In the genomic region with DNA sequence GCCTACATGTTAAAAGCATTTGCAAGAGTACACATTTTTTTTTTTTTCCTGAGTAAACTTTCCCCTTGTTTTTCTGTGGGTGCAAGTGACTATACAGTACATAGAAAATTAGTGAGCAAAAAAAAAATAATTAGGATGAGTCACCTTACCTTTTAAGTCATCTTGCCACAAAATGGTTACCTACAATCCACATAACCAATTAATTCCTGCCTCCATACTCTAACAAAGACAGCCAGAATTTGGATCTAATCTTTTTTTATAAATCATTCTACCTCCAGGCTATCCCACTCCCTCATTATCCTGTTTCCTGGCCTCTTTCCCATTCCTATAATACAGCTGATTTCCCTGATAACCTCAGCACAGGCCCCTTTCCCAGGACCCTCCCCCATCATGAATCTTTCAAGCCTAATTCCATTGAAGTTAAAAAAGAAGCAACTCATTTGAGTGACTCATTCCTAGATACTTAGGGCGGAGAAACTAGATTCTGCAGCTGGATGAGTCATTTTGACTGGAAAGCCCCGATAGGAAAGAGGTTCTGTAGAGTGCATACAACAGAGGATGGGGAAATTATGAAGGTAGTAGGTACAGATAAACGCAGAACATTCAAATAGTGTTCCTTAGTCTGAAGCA, we compare ENCODE assay signal across 8 cellular contexts.
DNase-seq lines count a peak whose midpoint lies in the region; ATAC-seq and TF ChIP-seq lines count a peak whose summit lies in the region.

No MANE protein-coding gene starts in this region.

- TF ChIP-seq CTCF in HEK293 (tag by site-specific recombination; IDR thresholded peaks at IDR 0.05) = no peak
- no peak for TF ChIP-seq CTCF in NB4 (IDR thresholded peaks at IDR 0.05; ENCODE audit: low read depth, low read length)

- no peaks in the 10 kb centered on the region for H3K36me3 ChIP-seq in HEK293 (ENCODE audit: control insufficient read depth in 2 of 2, insufficient read depth in 1 of 2, low read length in 2 of 2)

- POLR2A ChIA-PET in HEK293 (lab: Yijun Ruan, JAX) = no interaction called here

- peak; percentile 88 for ATAC-seq in activated CD8-positive, alpha-beta memory T cell treated with anti-CD3 and anti-CD28 coated beads, Interleukin-2, amount 10 ng/mL, durations not matched to agents 7 days and 5 days
- no peak for ATAC-seq in memory B cell (ENCODE audit: low read depth)

- no peaks in the 10 kb centered on the region for H3K27me3 Mint-ChIP-seq in activated CD8-positive, alpha-beta memory T cell treated with anti-CD3 and anti-CD28 coated beads, Interleukin-2, amount 10 ng/mL, durations not matched to agents 7 days and 5 days
- no peaks in the 10 kb centered on the region for H3K27me3 Mint-ChIP-seq in memory B cell

- no peaks in the 10 kb centered on the region for H3K4me1 ChIP-seq in HEK293 (ENCODE audit: control insufficient read depth, insufficient read depth, low read length)

- peak; percentile 58 for DNase-seq in activated CD8-positive, alpha-beta memory T cell treated with anti-CD3 and anti-CD28 coated beads, Interleukin-2, amount 10 ng/mL, durations not matched to agents 7 days and 5 days
- no peak for DNase-seq in activated CD8-positive, alpha-beta memory T cell treated with anti-CD3 and anti-CD28 coated beads, Interleukin-2, amount 50 U/mL, for 4 hours
- DNase-seq in NB4 (ENCODE audit: low read depth) = peak; percentile 9
- DNase-seq in astrocyte of the hippocampus (ENCODE audit: low read depth, low spot score) = peak; percentile 93
- DNase-seq in memory B cell (ENCODE audit: low spot score in 2 of 2) = no peak
- no peak for DNase-seq in HuH-7 (ENCODE audit: low spot score)
- DNase-seq in SIG-M5 (lab: John Stamatoyannopoulos, UW) = no peak

- peaks cover 6% of the 10 kb centered on the region for H3K9me3 Mint-ChIP-seq in activated CD8-positive, alpha-beta memory T cell treated with anti-CD3 and anti-CD28 coated beads, Interleukin-2, amount 10 ng/mL, durations not matched to agents 7 days and 5 days (ENCODE audit: low read depth)
- H3K9me3 Mint-ChIP-seq in memory B cell = peaks cover 2% of the 10 kb centered on the region

- CTCF ChIA-PET in activated CD8-positive, alpha-beta memory T cell treated with anti-CD3 and anti-CD28 coated beads, Interleukin-2, amount 10 ng/mL, durations not matched to agents 7 days and 5 days (lab: Charles Lee) = interaction anchor here (1.2 kb wide), 2 partner anchors 20 to 24 kb away, joined by 3 to 4 read pairs; no protein-coding TSS in a partner anchor
- CTCF ChIA-PET in HEK293 (lab: Yijun Ruan, JAX) = interaction anchor here (0.7 kb wide), 1 partner anchor 406 kb away, joined by 3 read pairs; a partner anchor contains a TSS

- peak overlapping the region; percentile 87 for H3K27ac Mint-ChIP-seq in activated CD8-positive, alpha-beta memory T cell treated with anti-CD3 and anti-CD28 coated beads, Interleukin-2, amount 10 ng/mL, durations not matched to agents 7 days and 5 days
- H3K27ac Mint-ChIP-seq in memory B cell = peak overlapping the region; percentile 8

- 0 out of 2 replicates have a peak overlapping the region, but pooled peaks have one; percentile 16 for H3K27ac ChIP-seq in HEK293 (ENCODE audit: extremely low read depth, low read depth, low read length)

- peaks cover 30% of the 10 kb centered on the region for H3K4me1 Mint-ChIP-seq in activated CD8-positive, alpha-beta memory T cell treated with anti-CD3 and anti-CD28 coated beads, Interleukin-2, amount 10 ng/mL, durations not matched to agents 7 days and 5 days
- peaks cover 2% of the 10 kb centered on the region for H3K4me1 Mint-ChIP-seq in memory B cell

- H3K36me3 Mint-ChIP-seq in activated CD8-positive, alpha-beta memory T cell treated with anti-CD3 and anti-CD28 coated beads, Interleukin-2, amount 10 ng/mL, durations not matched to agents 7 days and 5 days = peaks cover 45% of the 10 kb centered on the region
- H3K36me3 Mint-ChIP-seq in memory B cell = peaks cover 27% of the 10 kb centered on the region

- peak overlapping the region; percentile 13 for H3K4me3 Mint-ChIP-seq in activated CD8-positive, alpha-beta memory T cell treated with anti-CD3 and anti-CD28 coated beads, Interleukin-2, amount 10 ng/mL, durations not matched to agents 7 days and 5 days
- no peak overlapping the region for H3K4me3 Mint-ChIP-seq in memory B cell

- no peak overlapping the region for H3K4me3 ChIP-seq in HEK293 (ENCODE audit: low read depth, low read length)
- no peak overlapping the region for H3K4me3 ChIP-seq in NB4 (ENCODE audit: low read depth, low read length)

- no peaks in the 10 kb centered on the region for H3K9me3 ChIP-seq in HEK293 (ENCODE audit: control insufficient read depth, insufficient read depth, low read depth, low read length)

- TF ChIP-seq POLR2A in NB4 (IDR thresholded peaks at IDR 0.05; ENCODE audit: extremely low read depth, insufficient read length) = no peak

TF ChIP-seq in HEK293, 187 proteins besides CTCF, POLR2A, EP300 and RAD21 (continues in another document):
- TF ChIP-seq FEZF1 (tag by site-specific recombination; IDR thresholded peaks at IDR 0.05) (peak; percentile 54), EGR2 (tag by site-specific recombination; IDR thresholded peaks at IDR 0.05; ENCODE audit: low read depth) (no peak), ZNF624 (tag by site-specific recombination; IDR thresholded peaks at IDR 0.05) (no peak), ZNF843 (tag by site-specific recombination; IDR thresholded peaks at IDR 0.05) (peak; percentile 52; the same call in 1 of the 2 replicates), ZNF571 (tag by site-specific recombination; IDR thresholded peaks at IDR 0.05) (no peak), ZNF660 (tag by site-specific recombination; IDR thresholded peaks at IDR 0.05) (peak; percentile 59; the same call in 1 of the 2 replicates), KLF16 (tag by site-specific recombination; IDR thresholded peaks at IDR 0.05) (peak; percentile 32; the same call in 1 of the 2 replicates), ZNF558 (tag by site-specific recombination; IDR thresholded peaks at IDR 0.05) (0 out of 2 replicates have a peak, but pooled peaks have one; percentile 40), KLF8 (tag by site-specific recombination; IDR thresholded peaks at IDR 0.05) (no peak), TCF7L2 (IDR thresholded peaks at IDR 0.05; ENCODE audit: borderline replicate concordance, low read depth, low read length) (peak; percentile 71), SP3 (tag by site-specific recombination; IDR thresholded peaks at IDR 0.05) (no peak), SP7 (tag by site-specific recombination; IDR thresholded peaks at IDR 0.05) (peak; percentile 94), ZNF629 (tag by site-specific recombination; IDR thresholded peaks at IDR 0.05) (peak; percentile 46), KLF10 (tag by site-specific recombination; IDR thresholded peaks at IDR 0.05) (peak; percentile 67), ZNF366 (tag by site-specific recombination; conservative IDR thresholded peaks at IDR 0.05) (peak; percentile 26; the same call in 1 of the 2 replicates)
- TF ChIP-seq, protein P1, sequence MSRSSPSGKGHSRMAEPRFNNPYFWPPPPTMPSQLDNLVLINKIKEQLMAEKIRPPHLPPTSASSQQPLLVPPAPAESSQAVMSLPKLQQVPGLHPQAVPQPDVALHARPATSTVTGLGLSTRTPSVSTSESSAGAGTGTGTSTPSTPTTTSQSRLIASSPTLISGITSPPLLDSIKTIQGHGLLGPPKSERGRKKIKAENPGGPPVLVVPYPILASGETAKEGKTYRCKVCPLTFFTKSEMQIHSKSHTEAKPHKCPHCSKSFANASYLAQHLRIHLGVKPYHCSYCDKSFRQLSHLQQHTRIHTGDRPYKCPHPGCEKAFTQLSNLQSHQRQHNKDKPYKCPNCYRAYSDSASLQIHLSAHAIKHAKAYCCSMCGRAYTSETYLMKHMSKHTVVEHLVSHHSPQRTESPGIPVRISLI (tag by site-specific recombination; IDR thresholded peaks at IDR 0.05) = peak; percentile 10; the same call in 1 of the 2 replicates
- TF ChIP-seq, protein P2, sequence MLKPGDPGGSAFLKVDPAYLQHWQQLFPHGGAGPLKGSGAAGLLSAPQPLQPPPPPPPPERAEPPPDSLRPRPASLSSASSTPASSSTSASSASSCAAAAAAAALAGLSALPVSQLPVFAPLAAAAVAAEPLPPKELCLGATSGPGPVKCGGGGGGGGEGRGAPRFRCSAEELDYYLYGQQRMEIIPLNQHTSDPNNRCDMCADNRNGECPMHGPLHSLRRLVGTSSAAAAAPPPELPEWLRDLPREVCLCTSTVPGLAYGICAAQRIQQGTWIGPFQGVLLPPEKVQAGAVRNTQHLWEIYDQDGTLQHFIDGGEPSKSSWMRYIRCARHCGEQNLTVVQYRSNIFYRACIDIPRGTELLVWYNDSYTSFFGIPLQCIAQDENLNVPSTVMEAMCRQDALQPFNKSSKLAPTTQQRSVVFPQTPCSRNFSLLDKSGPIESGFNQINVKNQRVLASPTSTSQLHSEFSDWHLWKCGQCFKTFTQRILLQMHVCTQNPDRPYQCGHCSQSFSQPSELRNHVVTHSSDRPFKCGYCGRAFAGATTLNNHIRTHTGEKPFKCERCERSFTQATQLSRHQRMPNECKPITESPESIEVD (tag by site-specific recombination; IDR thresholded peaks at IDR 0.05) = peak; percentile 77
- TF ChIP-seq, protein P3, sequence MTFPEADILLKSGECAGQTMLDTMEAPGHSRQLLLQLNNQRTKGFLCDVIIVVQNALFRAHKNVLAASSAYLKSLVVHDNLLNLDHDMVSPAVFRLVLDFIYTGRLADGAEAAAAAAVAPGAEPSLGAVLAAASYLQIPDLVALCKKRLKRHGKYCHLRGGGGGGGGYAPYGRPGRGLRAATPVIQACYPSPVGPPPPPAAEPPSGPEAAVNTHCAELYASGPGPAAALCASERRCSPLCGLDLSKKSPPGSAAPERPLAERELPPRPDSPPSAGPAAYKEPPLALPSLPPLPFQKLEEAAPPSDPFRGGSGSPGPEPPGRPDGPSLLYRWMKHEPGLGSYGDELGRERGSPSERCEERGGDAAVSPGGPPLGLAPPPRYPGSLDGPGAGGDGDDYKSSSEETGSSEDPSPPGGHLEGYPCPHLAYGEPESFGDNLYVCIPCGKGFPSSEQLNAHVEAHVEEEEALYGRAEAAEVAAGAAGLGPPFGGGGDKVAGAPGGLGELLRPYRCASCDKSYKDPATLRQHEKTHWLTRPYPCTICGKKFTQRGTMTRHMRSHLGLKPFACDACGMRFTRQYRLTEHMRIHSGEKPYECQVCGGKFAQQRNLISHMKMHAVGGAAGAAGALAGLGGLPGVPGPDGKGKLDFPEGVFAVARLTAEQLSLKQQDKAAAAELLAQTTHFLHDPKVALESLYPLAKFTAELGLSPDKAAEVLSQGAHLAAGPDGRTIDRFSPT (tag by site-specific recombination; IDR thresholded peaks at IDR 0.05) = peak; percentile 46; the same call in 1 of the 2 replicates

Comparison
In these comparisons a context has a peak if more than half of its experiments do, and no peak if none do; other contexts are left out.
1. DNase-seq: peak in activated CD8-positive, alpha-beta memory T cell treated with anti-CD3 and anti-CD28 coated beads, Interleukin-2, amount 10 ng/mL, durations not matched to agents 7 days and 5 days (single experiment), NB4 (single experiment) and astrocyte of the hippocampus (single experiment); none in activated CD8-positive, alpha-beta memory T cell treated with anti-CD3 and anti-CD28 coated beads, Interleukin-2, amount 50 U/mL, for 4 hours (single experiment), memory B cell (0 of 2), HuH-7 (single experiment) and SIG-M5 (single experiment).